Comparison of ENCODE assay signal across 13 cellular contexts in genomic region chr2:8153258-8153718, GRCh38.
DNase-seq lines count a peak whose midpoint lies in the region; ATAC-seq and TF ChIP-seq lines count a peak whose summit lies in the region.
"Had no signal": no experiment of that assay in that cellular context is flagged by ENCODE, and none has a peak within 500 bp of the region (broad histone marks: within the 10 kb centered on the region; RNA-seq: fewer than 3 reads in every experiment).

No MANE protein-coding gene starts in this region.

- TF ChIP-seq CTCF in activated CD8-positive, alpha-beta T cell treated with anti-CD3 and anti-CD28 coated beads for 36 hours (IDR thresholded peaks at IDR 0.05) = no peak
- TF ChIP-seq CTCF in nephron progenitor cell (IDR thresholded peaks at IDR 0.05) = no peak

- CTCF ChIA-PET in activated CD8-positive, alpha-beta T cell treated with anti-CD3 and anti-CD28 coated beads, Interleukin-2, amount 10 ng/mL, durations not matched to agents 7 days and 5 days (lab: Charles Lee) = no interaction called here
- CTCF ChIA-PET in activated CD8-positive, alpha-beta T cell treated with anti-CD3 and anti-CD28 coated beads for 36 hours (lab: Charles Lee) = no interaction called here

- H3K4me1 Mint-ChIP-seq in activated CD8-positive, alpha-beta T cell treated with anti-CD3 and anti-CD28 coated beads, Interleukin-2, amount 10 ng/mL, durations not matched to agents 7 days and 5 days (ENCODE audit: low read depth) = peaks cover 34% of the 10 kb centered on the region
- H3K4me1 Mint-ChIP-seq in activated CD8-positive, alpha-beta T cell treated with anti-CD3 and anti-CD28 coated beads for 36 hours (ENCODE audit: low read depth) = peaks cover 25% of the 10 kb centered on the region
- peaks cover 29% of the 10 kb centered on the region for H3K4me1 Mint-ChIP-seq in nephron progenitor cell

- H3K27me3 Mint-ChIP-seq in activated CD8-positive, alpha-beta T cell treated with anti-CD3 and anti-CD28 coated beads, Interleukin-2, amount 10 ng/mL, durations not matched to agents 7 days and 5 days (ENCODE audit: low read depth) = no peaks in the 10 kb centered on the region
- H3K27me3 Mint-ChIP-seq in activated CD8-positive, alpha-beta T cell treated with anti-CD3 and anti-CD28 coated beads for 36 hours = no peaks in the 10 kb centered on the region
- H3K27me3 Mint-ChIP-seq in nephron progenitor cell (ENCODE audit: low read depth, poor library complexity) = peaks cover 6% of the 10 kb centered on the region

- no peak for ATAC-seq in activated CD8-positive, alpha-beta T cell treated with anti-CD3 and anti-CD28 coated beads, Interleukin-2, amount 10 ng/mL, durations not matched to agents 7 days and 5 days
- ATAC-seq in activated CD8-positive, alpha-beta T cell treated with anti-CD3 and anti-CD28 coated beads for 36 hours = no peak
- ATAC-seq in HG02571 (IDR thresholded peaks at IDR 0.05; ENCODE audit: unreplicated experiment) (peak; percentile 9), HG03520 (IDR thresholded peaks at IDR 0.05; ENCODE audit: unreplicated experiment) (peak; percentile 7)
- ATAC-seq: activated T-cell treated with anti-CD3 and anti-CD28 coated beads, Interleukin-2, amount 50 U/mL, for 4 hours had no signal

- no peaks in the 10 kb centered on the region for H3K9me3 Mint-ChIP-seq in activated CD8-positive, alpha-beta T cell treated with anti-CD3 and anti-CD28 coated beads, Interleukin-2, amount 10 ng/mL, durations not matched to agents 7 days and 5 days (ENCODE audit: insufficient read depth)
- peaks cover 13% of the 10 kb centered on the region for H3K9me3 Mint-ChIP-seq in activated CD8-positive, alpha-beta T cell treated with anti-CD3 and anti-CD28 coated beads for 36 hours
- peaks cover 4% of the 10 kb centered on the region for H3K9me3 Mint-ChIP-seq in nephron progenitor cell

- no peak for DNase-seq in activated CD8-positive, alpha-beta T cell treated with anti-CD3 and anti-CD28 coated beads, Interleukin-2, amount 10 ng/mL, durations not matched to agents 7 days and 5 days
- no peak for DNase-seq in activated CD8-positive, alpha-beta T cell treated with anti-CD3 and anti-CD28 coated beads for 36 hours
- DNase-seq in nephron progenitor cell (no peak), DMS153 (lab: John Stamatoyannopoulos, UW) (no peak), HT-29 (ENCODE audit: low spot score) (no peak), NCI-H748 (lab: John Stamatoyannopoulos, UW; ENCODE audit: unreplicated experiment) (no peak)
- DNase-seq: activated T-cell treated with anti-CD3 and anti-CD28 coated beads, Interleukin-2, amount 50 U/mL, for 4 hours; H9; NCI-H1105 treated with DMSO at 0.1 percent for 48 hours; NCI-H526; nucleus accumbens had no signal

- POLR2A ChIA-PET in activated CD8-positive, alpha-beta T cell treated with anti-CD3 and anti-CD28 coated beads, Interleukin-2, amount 10 ng/mL, durations not matched to agents 7 days and 5 days (lab: Charles Lee) = no interaction called here
- POLR2A ChIA-PET in activated CD8-positive, alpha-beta T cell treated with anti-CD3 and anti-CD28 coated beads for 36 hours (lab: Charles Lee) = no interaction called here

- H3K4me3 Mint-ChIP-seq in activated CD8-positive, alpha-beta T cell treated with anti-CD3 and anti-CD28 coated beads, Interleukin-2, amount 10 ng/mL, durations not matched to agents 7 days and 5 days = no peak overlapping the region
- H3K4me3 Mint-ChIP-seq in activated CD8-positive, alpha-beta T cell treated with anti-CD3 and anti-CD28 coated beads for 36 hours = no peak overlapping the region
- no peak overlapping the region for H3K4me3 Mint-ChIP-seq in nephron progenitor cell
- H3K4me3 Mint-ChIP-seq: activated T-cell treated with anti-CD3 and anti-CD28 coated beads, Interleukin-2, amount 50 U/mL, for 4 hours; H9 had no signal

- peaks cover 5% of the 10 kb centered on the region for H3K36me3 Mint-ChIP-seq in activated CD8-positive, alpha-beta T cell treated with anti-CD3 and anti-CD28 coated beads, Interleukin-2, amount 10 ng/mL, durations not matched to agents 7 days and 5 days (ENCODE audit: low read depth)
- peaks cover 2% of the 10 kb centered on the region for H3K36me3 Mint-ChIP-seq in activated CD8-positive, alpha-beta T cell treated with anti-CD3 and anti-CD28 coated beads for 36 hours (ENCODE audit: low read depth)
- H3K36me3 Mint-ChIP-seq in nephron progenitor cell (ENCODE audit: low read depth) = no peaks in the 10 kb centered on the region

- H3K27ac Mint-ChIP-seq in activated CD8-positive, alpha-beta T cell treated with anti-CD3 and anti-CD28 coated beads, Interleukin-2, amount 10 ng/mL, durations not matched to agents 7 days and 5 days = peak overlapping the region; percentile 11
- H3K27ac Mint-ChIP-seq in activated CD8-positive, alpha-beta T cell treated with anti-CD3 and anti-CD28 coated beads for 36 hours = no peak overlapping the region
- peak overlapping the region; percentile 25 for H3K27ac Mint-ChIP-seq in nephron progenitor cell
- H3K27ac Mint-ChIP-seq: H9 had no signal

- intact Hi-C loops in activated CD8-positive, alpha-beta T cell treated with anti-CD3 and anti-CD28 coated beads for 36 hours (cut with micrococcal nuclease) = no loop called here

Comparison
In these comparisons a context has a peak if more than half of its experiments do, and no peak if none do; other contexts are left out.
1. ATAC-seq: peak in HG02571 (single experiment) and HG03520 (single experiment); none in activated CD8-positive, alpha-beta T cell treated with anti-CD3 and anti-CD28 coated beads, Interleukin-2, amount 10 ng/mL, durations not matched to agents 7 days and 5 days (single experiment) and activated CD8-positive, alpha-beta T cell treated with anti-CD3 and anti-CD28 coated beads for 36 hours (single experiment).